24 cellular contexts compared by ENCODE assay signal in genomic region chr2:28512607-28512965, GRCh38. TPM values are rescaled to one million over a fixed set of nuclear protein-coding genes. Genes with fewer than 3 reads are reported as not detected.
DNase-seq lines count a peak whose midpoint lies in the region; ATAC-seq, FAIRE-seq and TF ChIP-seq lines count a peak whose summit lies in the region.
"Had no signal": no experiment of that assay in that cellular context is flagged by ENCODE, and none has a peak within 500 bp of the region (broad histone marks: within the 10 kb centered on the region; RNA-seq: fewer than 3 reads in every experiment).

No MANE protein-coding gene starts in this region.

- CTCF ChIA-PET in activated naive CD4-positive, alpha-beta T cell treated with anti-CD3 and anti-CD28 coated beads, Interleukin-2, amount 10 ng/mL, durations not matched to agents 7 days and 5 days (lab: Charles Lee) = interaction anchor here (0.7 kb wide), 1 partner anchor 50 kb away, joined by 3 read pairs; no protein-coding TSS in a partner anchor
- CTCF ChIA-PET in activated CD8-positive, alpha-beta T cell treated with anti-CD3 and anti-CD28 coated beads, Interleukin-2, amount 10 ng/mL, durations not matched to agents 7 days and 5 days (lab: Charles Lee) = no interaction called here
- CTCF ChIA-PET in activated CD8-positive, alpha-beta memory T cell treated with anti-CD3 and anti-CD28 coated beads, Interleukin-2, amount 10 ng/mL, durations not matched to agents 7 days and 5 days (lab: Charles Lee) = no interaction called here

- TF ChIP-seq CTCF in thyroid gland (IDR thresholded peaks at IDR 0.05) = no peak

- WGBS in thyroid gland, 2 donors = 19 to 43% methylated on average over 1 of the region's 1 CpG

- H3K9me3 Mint-ChIP-seq in activated naive CD4-positive, alpha-beta T cell treated with anti-CD3 and anti-CD28 coated beads, Interleukin-2, amount 50 U/mL, for 24 hours = peaks cover 14% of the 10 kb centered on the region
- H3K9me3 Mint-ChIP-seq in activated naive CD4-positive, alpha-beta T cell treated with anti-CD3 and anti-CD28 coated beads, Interleukin-2, amount 10 ng/mL, durations not matched to agents 7 days and 5 days = peaks cover 17% of the 10 kb centered on the region
- peaks cover 16% of the 10 kb centered on the region for H3K9me3 Mint-ChIP-seq in activated CD8-positive, alpha-beta T cell treated with anti-CD3 and anti-CD28 coated beads, Interleukin-2, amount 10 ng/mL, durations not matched to agents 7 days and 5 days (ENCODE audit: insufficient read depth)
- peaks cover 11% of the 10 kb centered on the region for H3K9me3 Mint-ChIP-seq in activated CD8-positive, alpha-beta memory T cell treated with anti-CD3 and anti-CD28 coated beads, Interleukin-2, amount 10 ng/mL, durations not matched to agents 7 days and 5 days (ENCODE audit: low read depth)

- TF ChIP-seq POLR2A in thyroid gland (IDR thresholded peaks at IDR 0.05) = no peak

- no peaks in the 10 kb centered on the region for H3K4me1 Mint-ChIP-seq in activated naive CD4-positive, alpha-beta T cell treated with anti-CD3 and anti-CD28 coated beads, Interleukin-2, amount 50 U/mL, for 24 hours
- H3K4me1 Mint-ChIP-seq in activated naive CD4-positive, alpha-beta T cell treated with anti-CD3 and anti-CD28 coated beads, Interleukin-2, amount 10 ng/mL, durations not matched to agents 7 days and 5 days = peaks cover 12% of the 10 kb centered on the region
- peaks cover 23% of the 10 kb centered on the region for H3K4me1 Mint-ChIP-seq in activated CD8-positive, alpha-beta T cell treated with anti-CD3 and anti-CD28 coated beads, Interleukin-2, amount 10 ng/mL, durations not matched to agents 7 days and 5 days (ENCODE audit: low read depth)
- peaks cover 24% of the 10 kb centered on the region for H3K4me1 Mint-ChIP-seq in activated CD8-positive, alpha-beta memory T cell treated with anti-CD3 and anti-CD28 coated beads, Interleukin-2, amount 10 ng/mL, durations not matched to agents 7 days and 5 days

- no peaks in the 10 kb centered on the region for H3K27me3 ChIP-seq in thyroid gland
- H3K27me3 ChIP-seq: BE2C, BLaER1 had no signal

- ATAC-seq in activated CD8-positive, alpha-beta T cell treated with anti-CD3 and anti-CD28 coated beads, Interleukin-2, amount 10 ng/mL, durations not matched to agents 7 days and 5 days = no peak
- ATAC-seq in GM18867 (IDR thresholded peaks at IDR 0.05; ENCODE audit: unreplicated experiment) = no peak
- no peak for ATAC-seq in activated CD8-positive, alpha-beta memory T cell treated with anti-CD3 and anti-CD28 coated beads, Interleukin-2, amount 10 ng/mL, durations not matched to agents 7 days and 5 days
- ATAC-seq: A549 had no signal

- DNase-seq in activated naive CD4-positive, alpha-beta T cell treated with anti-CD3 and anti-CD28 coated beads, Interleukin-2, amount 10 ng/mL, durations not matched to agents 7 days and 5 days = no peak
- no peak for DNase-seq in RCC 7860 (ENCODE audit: low spot score)
- DNase-seq in kidney tubule cell (ENCODE audit: low spot score) = peak; percentile 76
- no peak for DNase-seq in thyroid gland
- DNase-seq in activated CD8-positive, alpha-beta T cell treated with anti-CD3 and anti-CD28 coated beads, Interleukin-2, amount 10 ng/mL, durations not matched to agents 7 days and 5 days = no peak
- no peak for DNase-seq in activated CD8-positive, alpha-beta memory T cell treated with anti-CD3 and anti-CD28 coated beads, Interleukin-2, amount 10 ng/mL, durations not matched to agents 7 days and 5 days
- DNase-seq: C1 segment of cervical spinal cord; Calu3; CD4-positive, alpha-beta memory T cell; CD4-positive, CD25-positive, alpha-beta regulatory T cell; CD8-positive, alpha-beta memory T cell; COR-L47; DMS79 treated with DMSO at 0.1 percent for 48 hours; GF-D8 had no signal

- peaks cover 30 to 31% of the 10 kb centered on the region in 2 donors for H3K4me1 ChIP-seq in thyroid gland
- H3K4me1 ChIP-seq: BLaER1 had no signal

- H3K27ac ChIP-seq in thyroid gland = peak overlapping the region; percentile 11 to 43 (median 39)
- H3K27ac ChIP-seq: 22Rv1, A549, BLaER1 had no signal

- FAIRE-seq in RCC 7860 (lab: Jason Lieb, UNC) = peak; percentile 66
- FAIRE-seq: A549, D721Med, G401.6, GM12891 had no signal

- peaks cover 4% of the 10 kb centered on the region for H3K36me3 Mint-ChIP-seq in activated naive CD4-positive, alpha-beta T cell treated with anti-CD3 and anti-CD28 coated beads, Interleukin-2, amount 50 U/mL, for 24 hours
- peaks cover 4% of the 10 kb centered on the region for H3K36me3 Mint-ChIP-seq in activated naive CD4-positive, alpha-beta T cell treated with anti-CD3 and anti-CD28 coated beads, Interleukin-2, amount 10 ng/mL, durations not matched to agents 7 days and 5 days
- H3K36me3 Mint-ChIP-seq in activated CD8-positive, alpha-beta T cell treated with anti-CD3 and anti-CD28 coated beads, Interleukin-2, amount 10 ng/mL, durations not matched to agents 7 days and 5 days (ENCODE audit: low read depth) = peaks cover 14% of the 10 kb centered on the region
- peaks cover 14% of the 10 kb centered on the region for H3K36me3 Mint-ChIP-seq in activated CD8-positive, alpha-beta memory T cell treated with anti-CD3 and anti-CD28 coated beads, Interleukin-2, amount 10 ng/mL, durations not matched to agents 7 days and 5 days
- H3K36me3 Mint-ChIP-seq: CD14-positive monocyte had no signal

- H3K4me3 ChIP-seq in thyroid gland (replicated peaks in 1 of 3) = no peak overlapping the region
- H3K4me3 ChIP-seq: A549, BLaER1 had no signal

- H3K36me3 ChIP-seq in thyroid gland = no peaks in the 10 kb centered on the region
- H3K36me3 ChIP-seq: BE2C, BLaER1 had no signal

- no peaks in the 10 kb centered on the region for H3K9me3 ChIP-seq in thyroid gland
- H3K9me3 ChIP-seq: BE2C had no signal

- H3K4me3 Mint-ChIP-seq in activated naive CD4-positive, alpha-beta T cell treated with anti-CD3 and anti-CD28 coated beads, Interleukin-2, amount 50 U/mL, for 24 hours = peak overlapping the region; percentile 24
- no peak overlapping the region for H3K4me3 Mint-ChIP-seq in activated naive CD4-positive, alpha-beta T cell treated with anti-CD3 and anti-CD28 coated beads, Interleukin-2, amount 10 ng/mL, durations not matched to agents 7 days and 5 days
- no peak overlapping the region for H3K4me3 Mint-ChIP-seq in activated CD8-positive, alpha-beta T cell treated with anti-CD3 and anti-CD28 coated beads, Interleukin-2, amount 10 ng/mL, durations not matched to agents 7 days and 5 days
- H3K4me3 Mint-ChIP-seq in activated CD8-positive, alpha-beta memory T cell treated with anti-CD3 and anti-CD28 coated beads, Interleukin-2, amount 10 ng/mL, durations not matched to agents 7 days and 5 days = no peak overlapping the region
- H3K4me3 Mint-ChIP-seq: CD14-positive monocyte; CD4-positive, alpha-beta memory T cell; CD4-positive, CD25-positive, alpha-beta regulatory T cell; CD8-positive, alpha-beta memory T cell had no signal

- intact Hi-C loops in thyroid gland (cut with DNase I) = no loop called here

- POLR2A ChIA-PET in activated CD8-positive, alpha-beta T cell treated with anti-CD3 and anti-CD28 coated beads, Interleukin-2, amount 10 ng/mL, durations not matched to agents 7 days and 5 days (lab: Charles Lee) = no interaction called here

- H3K27me3 Mint-ChIP-seq in activated naive CD4-positive, alpha-beta T cell treated with anti-CD3 and anti-CD28 coated beads, Interleukin-2, amount 50 U/mL, for 24 hours = peaks cover 4% of the 10 kb centered on the region
- H3K27me3 Mint-ChIP-seq in activated naive CD4-positive, alpha-beta T cell treated with anti-CD3 and anti-CD28 coated beads, Interleukin-2, amount 10 ng/mL, durations not matched to agents 7 days and 5 days = peaks cover 72% of the 10 kb centered on the region
- peaks cover 51% of the 10 kb centered on the region for H3K27me3 Mint-ChIP-seq in activated CD8-positive, alpha-beta T cell treated with anti-CD3 and anti-CD28 coated beads, Interleukin-2, amount 10 ng/mL, durations not matched to agents 7 days and 5 days (ENCODE audit: low read depth)
- H3K27me3 Mint-ChIP-seq in activated CD8-positive, alpha-beta memory T cell treated with anti-CD3 and anti-CD28 coated beads, Interleukin-2, amount 10 ng/mL, durations not matched to agents 7 days and 5 days = peaks cover 53% of the 10 kb centered on the region

- no peak overlapping the region for H3K27ac Mint-ChIP-seq in activated naive CD4-positive, alpha-beta T cell treated with anti-CD3 and anti-CD28 coated beads, Interleukin-2, amount 50 U/mL, for 24 hours
- no peak overlapping the region for H3K27ac Mint-ChIP-seq in activated naive CD4-positive, alpha-beta T cell treated with anti-CD3 and anti-CD28 coated beads, Interleukin-2, amount 10 ng/mL, durations not matched to agents 7 days and 5 days
- no peak overlapping the region for H3K27ac Mint-ChIP-seq in activated CD8-positive, alpha-beta T cell treated with anti-CD3 and anti-CD28 coated beads, Interleukin-2, amount 10 ng/mL, durations not matched to agents 7 days and 5 days
- H3K27ac Mint-ChIP-seq in activated CD8-positive, alpha-beta memory T cell treated with anti-CD3 and anti-CD28 coated beads, Interleukin-2, amount 10 ng/mL, durations not matched to agents 7 days and 5 days = no peak overlapping the region
- H3K27ac Mint-ChIP-seq: CD14-positive monocyte; CD4-positive, alpha-beta memory T cell; CD8-positive, alpha-beta memory T cell had no signal

RNA-seq across cellular contexts. Expression of gene PLB1, which starts 16.7 kb away (rescaled TPM):
- total RNA-seq in thyroid gland = 1 to 10 TPM; 1.2 to 3.3 (median 1.8) TPM
- 1 to 10 TPM; 1.0 to 1.4 TPM for total RNA-seq in activated CD8-positive, alpha-beta T cell treated with anti-CD3 and anti-CD28 coated beads, Interleukin-2, amount 10 ng/mL, durations not matched to agents 7 days and 5 days
- 1 to 10 TPM in 1 of 2 experiments, under 1 TPM in 1; 0.67 to 1.2 TPM for total RNA-seq in activated CD8-positive, alpha-beta memory T cell treated with anti-CD3 and anti-CD28 coated beads, Interleukin-2, amount 10 ng/mL, durations not matched to agents 7 days and 5 days
